ENCODE assay signal across 1 cellular context in genomic region chr11:60678231-60678630, GRCh38. TPM values are rescaled to one million over a fixed set of nuclear protein-coding genes. Genes with fewer than 3 reads are reported as not detected.
"Had no signal": no experiment of that assay in that cellular context is flagged by ENCODE, and none has a peak within 500 bp of the region (broad histone marks: within the 10 kb centered on the region; RNA-seq: fewer than 3 reads in every experiment).

No MANE protein-coding gene starts in this region.

RNA-seq across cellular contexts. Expression of gene MS4A8, which starts 21.2 kb away (rescaled TPM):
- total RNA-seq: GM12878 had no signal

RNA-seq across cellular contexts. Expression of gene MS4A18, which starts 46.3 kb away (rescaled TPM):
- total RNA-seq: GM12878 had no signal
- polyA plus RNA-seq: GM12878 had no signal
